Comparison of ENCODE assay signal across 19 cellular contexts in the genomic region with DNA sequence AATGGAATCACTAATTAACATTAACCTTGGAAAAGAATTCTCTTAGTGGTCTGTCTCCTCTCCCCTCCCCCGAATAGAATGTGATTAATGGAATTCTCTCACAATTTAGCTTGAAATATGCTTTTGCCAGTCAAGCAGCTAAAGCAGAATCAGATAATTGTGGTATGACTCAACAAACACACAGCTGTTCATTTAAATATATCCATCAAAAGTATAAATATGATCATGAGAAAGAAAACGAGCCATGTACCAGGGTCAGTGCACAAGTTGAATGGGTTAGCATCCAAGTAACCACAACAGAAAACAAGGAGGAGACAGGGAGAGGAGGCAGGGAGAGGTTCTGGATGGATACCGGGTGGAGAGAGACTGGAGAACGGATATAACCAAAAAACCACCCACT.
DNase-seq lines count a peak whose midpoint lies in the region; ATAC-seq, FAIRE-seq and TF ChIP-seq lines count a peak whose summit lies in the region.
"Had no signal": no experiment of that assay in that cellular context is flagged by ENCODE, and none has a peak within 500 bp of the region (broad histone marks: within the 10 kb centered on the region; RNA-seq: fewer than 3 reads in every experiment).

No MANE protein-coding gene starts in this region.

- no peak overlapping the region for H3K4ac ChIP-seq in IMR-90 (ENCODE audit: low read depth, low read length)
- H3K4ac ChIP-seq in mesenchymal stem cell (ENCODE audit: low read depth in 1 of 2, low read length in 2 of 2), result no peak overlapping the region

- H3K79me1 ChIP-seq in IMR-90 (ENCODE audit: low read depth in 1 of 2, low read length in 2 of 2) (peaks cover 13 to 56% of the 10 kb centered on the region in 2 experiments), mesenchymal stem cell (replicated peaks; ENCODE audit: low read length, poor library complexity, severe bottlenecking) (peaks cover 33% of the 10 kb centered on the region)

- peaks cover 5% of the 10 kb centered on the region for H3K36me3 ChIP-seq in IMR-90 (ENCODE audit: control insufficient read depth, insufficient read depth, low read length)
- H3K36me3 ChIP-seq in mesenchymal stem cell (ENCODE audit: control insufficient read depth in 1 of 2, insufficient read depth in 2 of 2, low read depth in 1 of 2, low read length in 2 of 2), result peaks cover 0 to 43% of the 10 kb centered on the region in 2 experiments
- H3K36me3 ChIP-seq: pancreas had no signal

- H3K14ac ChIP-seq in IMR-90 (replicated peaks; ENCODE audit: low read depth, low read length) (no peak overlapping the region; the same call in 1 of the 2 replicates), mesenchymal stem cell (ENCODE audit: low read length in 2 of 2) (no peak overlapping the region)

- CTCF ChIA-PET in IMR-90 (lab: Yijun Ruan, JAX), result interaction anchor here (1.0 to 1.4 kb wide), 2 partner anchors 15 to 17 kb away, joined by 3 read pairs; no protein-coding TSS in a partner anchor

- H3K4me2 ChIP-seq in IMR-90 (ENCODE audit: low read depth, low read length), result 0 out of 2 replicates have a peak overlapping the region, but pooled peaks have one; percentile 3
- no peak overlapping the region for H3K4me2 ChIP-seq in mesenchymal stem cell (ENCODE audit: low read length, poor library complexity, severe bottlenecking)

- no peak for TF ChIP-seq RAD21 in IMR-90 (IDR thresholded peaks at IDR 0.05; ENCODE audit: low read length)

- H3K56ac ChIP-seq in IMR-90 (ENCODE audit: extremely low read depth, insufficient read depth, low read length), result no peak overlapping the region

- no peak overlapping the region for H4K5ac ChIP-seq in IMR-90 (ENCODE audit: low read depth, low read length)

- in situ Hi-C loops in IMR-90 (cut with MboI; ENCODE audit: low sequenced_read_pairs) (no loop called here), astrocyte of the spinal cord (cut with HindIII; ENCODE audit: low sequenced_read_pairs) (no loop called here), GM13976 (cut with MboI; ENCODE audit: low sequenced_read_pairs, unreplicated experiment) (no loop called here)

- no peak overlapping the region for H2AFZ ChIP-seq in IMR-90 (replicated peaks; ENCODE audit: low read length, poor library complexity)
- H2AFZ ChIP-seq in mesenchymal stem cell (ENCODE audit: low read depth, low read length), result no peak overlapping the region

- peaks cover 5% of the 10 kb centered on the region; the same call in 1 of the 2 replicates for H3K4me1 ChIP-seq in IMR-90 (ENCODE audit: control insufficient read depth, insufficient read depth, low read length)
- H3K4me1 ChIP-seq in mesenchymal stem cell (ENCODE audit: control insufficient read depth, insufficient read depth, low read depth, low read length), result peaks cover 3% of the 10 kb centered on the region

- no peak overlapping the region for H2AK5ac ChIP-seq in IMR-90 (ENCODE audit: low read depth, low read length)
- H2AK5ac ChIP-seq in mesenchymal stem cell (ENCODE audit: low read length, severe bottlenecking), result no peak overlapping the region

- H3K18ac ChIP-seq in IMR-90 (ENCODE audit: low read depth, low read length), result no peak overlapping the region
- H3K18ac ChIP-seq in mesenchymal stem cell (ENCODE audit: low read depth in 1 of 2, low read length in 2 of 2), result no peak overlapping the region

- H3K27ac ChIP-seq in IMR-90 (ENCODE audit: insufficient read depth, low read length), result no peak overlapping the region
- H3K27ac ChIP-seq in mesenchymal stem cell (ENCODE audit: low read length, poor library complexity, severe bottlenecking), result no peak overlapping the region

- H2AK9ac ChIP-seq in IMR-90 (replicated peaks; ENCODE audit: low read depth, low read length, poor library complexity), result no peak overlapping the region

- H4K91ac ChIP-seq in IMR-90 (ENCODE audit: insufficient read depth, low read depth, low read length) (no peak overlapping the region), mesenchymal stem cell (ENCODE audit: low read length) (no peak overlapping the region)

- DNase-seq in AG08395 (ENCODE audit: low spot score) (peak; percentile 41), IMR-90 (peak; percentile 71), astrocyte of the spinal cord (ENCODE audit: low read depth, low spot score) (peak; percentile 46), mesenchymal stem cell (peak; percentile 54), GM13976 (ENCODE audit: low spot score) (no peak), GM12892 (ENCODE audit: insufficient read length) (no peak)
- DNase-seq in activated CD8-positive, alpha-beta memory T cell treated with anti-CD3 and anti-CD28 coated beads, Interleukin-2, amount 50 U/mL, for 48 hours, result no peak
- DNase-seq: activated CD8-positive, alpha-beta T cell treated with anti-CD3 and anti-CD28 coated beads for 36 hours; amygdala; COR-L47; GF-D8; KBM-7; left colon; NCI-H1105 treated with DMSO at 0.1 percent for 48 hours; NCI-H2227 treated with DMSO at 0.1 percent for 48 hours; pancreas; stimulated activated CD4-positive, alpha-beta T cell treated with anti-CD3 and anti-CD28 coated beads, Interleukin-12 subunit alpha, Interleukin-12 subunit beta, amount 100 ng/mL, for 4 hours; stimulated activated naive CD4-positive, alpha-beta T cell treated with Interleukin-2 at 50 U/mL for 16 hours had no signal

- dilution Hi-C loops in IMR-90 (cut with HindIII; ENCODE audit: low sequenced_read_pairs, unreplicated experiment), result no loop called here

- H4K20me1 ChIP-seq in IMR-90 (ENCODE audit: insufficient read depth, low read length), result peaks cover 5% of the 10 kb centered on the region; the same call in 1 of the 2 replicates

- no peak overlapping the region for H2BK15ac ChIP-seq in IMR-90 (ENCODE audit: low read depth, low read length)
- H2BK15ac ChIP-seq in mesenchymal stem cell (ENCODE audit: low read depth, poor library complexity, severe bottlenecking), result no peak overlapping the region

- H2BK120ac ChIP-seq in IMR-90 (ENCODE audit: low read depth, low read length) (no peak overlapping the region), mesenchymal stem cell (ENCODE audit: low read depth, low read length) (no peak overlapping the region)

- no peaks in the 10 kb centered on the region for H3K27me3 ChIP-seq in IMR-90 (ENCODE audit: control insufficient read depth, insufficient read depth, low read length)
- no peaks in the 10 kb centered on the region for H3K27me3 ChIP-seq in mesenchymal stem cell (ENCODE audit: control insufficient read depth in 1 of 2, insufficient read depth in 1 of 2, low read length in 2 of 2)
- H3K27me3 ChIP-seq: pancreas had no signal

- TF ChIP-seq CTCF in IMR-90 (conservative IDR thresholded peaks at IDR 0.05; ENCODE audit: low read depth, low read length), result no peak
- no peak for TF ChIP-seq CTCF in astrocyte of the spinal cord (IDR thresholded peaks at IDR 0.05; ENCODE audit: low read depth, low read length)
- no peak for TF ChIP-seq CTCF in GM13976 (IDR thresholded peaks at IDR 0.05; ENCODE audit: borderline replicate concordance, control extremely low read depth, extremely low read depth, insufficient read depth, missing control alignments)

- no peak overlapping the region for H3K9ac ChIP-seq in IMR-90 (ENCODE audit: low read depth, low read length)
- peak overlapping the region; percentile 23 for H3K9ac ChIP-seq in mesenchymal stem cell (ENCODE audit: low read length)

- no peak overlapping the region for H3K4me3 ChIP-seq in IMR-90 (ENCODE audit: insufficient read depth, low read depth, low read length)
- H3K4me3 ChIP-seq in astrocyte of the spinal cord (ENCODE audit: low read depth, low read length), result no peak overlapping the region
- H3K4me3 ChIP-seq in mesenchymal stem cell (ENCODE audit: insufficient read depth in 1 of 2, low read depth in 1 of 2, low read length in 2 of 2), result no peak overlapping the region
- H3K4me3 ChIP-seq: pancreas had no signal

- TF ChIP-seq POLR2A in IMR-90 (IDR thresholded peaks at IDR 0.05; ENCODE audit: low read depth, low read length), result no peak
- no peak for TF ChIP-seq POLR2A in GM12892 (IDR thresholded peaks at IDR 0.05; ENCODE audit: low read depth, low read length)

- no peak overlapping the region for H4K8ac ChIP-seq in IMR-90 (ENCODE audit: low read depth in 2 of 2, low read length in 2 of 2)
- H4K8ac ChIP-seq in mesenchymal stem cell (ENCODE audit: low read length), result no peak overlapping the region

- POLR2A ChIA-PET in IMR-90 (lab: Charles Lee; ENCODE audit: unreplicated experiment), result no interaction called here

- no peak for FAIRE-seq in GM12892 (lab: Jason Lieb, UNC)
- FAIRE-seq: pancreas had no signal

- no peaks in the 10 kb centered on the region for H3K9me3 ChIP-seq in IMR-90 (ENCODE audit: control insufficient read depth, insufficient read depth, low read length)
- no peaks in the 10 kb centered on the region for H3K9me3 ChIP-seq in mesenchymal stem cell (ENCODE audit: control insufficient read depth, low read length)
- H3K9me3 ChIP-seq: pancreas had no signal

- intact Hi-C loops in IMR-90 (cut with micrococcal nuclease), result no loop called here

- no peak overlapping the region for H2BK12ac ChIP-seq in mesenchymal stem cell (ENCODE audit: low read length in 2 of 2)

- no peaks in the 10 kb centered on the region for H3K9me1 ChIP-seq in IMR-90 (ENCODE audit: insufficient read depth, low read length)

- peak; percentile 63 for ATAC-seq in IMR-90 (ENCODE audit: low read depth)
- no peak for ATAC-seq in GM21381 (IDR thresholded peaks at IDR 0.05; ENCODE audit: unreplicated experiment)
- ATAC-seq: activated CD8-positive, alpha-beta T cell treated with anti-CD3 and anti-CD28 coated beads for 36 hours; left colon had no signal

- H3K23ac ChIP-seq in IMR-90 (ENCODE audit: low read depth, low read length) (no peak overlapping the region), mesenchymal stem cell (ENCODE audit: low read length in 2 of 2) (no peak overlapping the region)

- no CpG with 5 or more reads among the region's 4 CpGs for WGBS in IMR-90 (ENCODE audit: extremely low coverage in 2 of 2, insufficient read length in 1 of 2), 2 experiments
- 54% methylated on average over 2 of the region's 4 CpGs for WGBS in mesenchymal stem cell

- no peak overlapping the region for H2BK20ac ChIP-seq in IMR-90 (ENCODE audit: low read depth, low read length)

- no TSS peak for BruUV-seq in IMR-90 (replicated peaks; lab: Mats Ljungman, UMichigan)

- H2BK5ac ChIP-seq in IMR-90 (ENCODE audit: low read depth, low read length, poor library complexity, severe bottlenecking), result no peak overlapping the region
- H2BK5ac ChIP-seq in mesenchymal stem cell (ENCODE audit: low read depth, low read length, poor library complexity, severe bottlenecking), result no peak overlapping the region

TF ChIP-seq in IMR-90, 13 proteins besides CTCF, POLR2A, EP300 and RAD21 (continues in another document):
- no peak for TF ChIP-seq BHLHE40 (IDR thresholded peaks at IDR 0.05; ENCODE audit: low read depth, low read length)
- no peak for TF ChIP-seq CHD1 (IDR thresholded peaks at IDR 0.05; ENCODE audit: low read depth, low read length)
- TF ChIP-seq RCOR1 (IDR thresholded peaks at IDR 0.05; ENCODE audit: insufficient replicate concordance, low read length), result no peak
- TF ChIP-seq MAFK (IDR thresholded peaks at IDR 0.05; ENCODE audit: low read depth, low read length), result no peak
- no peak for TF ChIP-seq CEBPB (IDR thresholded peaks at IDR 0.05; ENCODE audit: low read depth, low read length)

Comparison
In these comparisons a context has a peak if more than half of its experiments do, and no peak if none do; other contexts are left out.
1. DNase-seq: peak in AG08395 (single experiment), IMR-90 (single experiment), astrocyte of the spinal cord (single experiment) and mesenchymal stem cell (single experiment); none in GM13976 (single experiment), activated CD8-positive, alpha-beta memory T cell treated with anti-CD3 and anti-CD28 coated beads, Interleukin-2, amount 50 U/mL, for 48 hours (single experiment) and GM12892 (single experiment).